In the genomic region with DNA sequence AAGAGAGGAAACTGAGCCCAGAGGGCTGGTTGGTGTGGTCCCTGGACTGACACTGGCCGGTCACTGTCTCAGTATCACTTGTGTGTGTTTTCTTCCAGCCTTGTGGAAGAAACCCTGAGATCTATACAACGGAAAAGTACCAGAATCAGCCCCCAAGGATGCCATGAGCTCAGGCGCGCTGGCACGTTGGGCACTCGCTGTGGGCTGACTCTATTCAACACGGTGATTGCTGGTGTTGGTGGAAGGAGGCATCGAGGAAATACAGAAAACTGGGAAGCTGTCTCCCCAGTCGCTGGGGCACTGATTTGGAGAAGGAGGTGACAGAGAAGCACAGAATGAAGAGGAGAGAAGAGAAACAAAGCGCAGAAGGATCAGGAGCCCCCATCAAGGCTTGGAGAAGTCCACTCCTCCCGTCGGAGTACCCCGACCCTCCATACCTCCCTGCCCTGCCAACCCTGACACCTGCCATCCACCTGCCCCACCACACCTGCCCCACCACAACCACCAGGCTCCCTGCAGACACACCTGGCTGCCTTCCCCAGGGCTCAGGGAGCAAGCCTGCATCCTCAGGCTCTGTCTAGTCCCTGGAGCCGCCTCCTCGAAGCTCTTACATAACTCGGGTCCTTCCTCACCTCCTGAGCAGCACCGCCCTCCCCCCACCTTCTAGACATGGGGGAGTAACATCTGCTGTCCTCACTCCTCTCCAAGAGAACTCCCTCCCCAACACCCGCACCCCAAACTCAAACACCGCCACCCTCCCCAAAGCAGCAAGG, we compare ENCODE assay signal across 22 cellular contexts.
"Had no signal": no experiment of that assay in that cellular context is flagged by ENCODE, and none has a peak within 500 bp of the region (broad histone marks: within the 10 kb centered on the region; RNA-seq: fewer than 3 reads in every experiment).

No MANE protein-coding gene starts in this region.

- H3K27me3 ChIP-seq: adrenal gland, cardiac muscle cell had no signal

- H3K9me3 Mint-ChIP-seq: activated naive CD4-positive, alpha-beta T cell treated with anti-CD3 and anti-CD28 coated beads, Interleukin-2, amount 50 U/mL, for 72 hours; memory B cell; stimulated activated memory B cell treated with anti-CD40 and anti-IgM and Interleukin-4, amounts not matched to agents 10 μg/mL and 1 μg/mL and 100 μg/mL, for 72 hours had no signal

- ATAC-seq: activated naive CD4-positive, alpha-beta T cell treated with anti-CD3 and anti-CD28 coated beads, Interleukin-2, amount 50 U/mL, for 72 hours; heart left ventricle; right cardiac atrium; stimulated activated memory B cell treated with anti-CD40 and anti-IgM and Interleukin-4, amounts not matched to agents 10 μg/mL and 1 μg/mL and 100 μg/mL, for 72 hours; upper lobe of right lung had no signal

- DNase-seq: activated CD4-positive, alpha-beta T cell treated with anti-CD3 and anti-CD28 coated beads for 1 hour; activated CD8-positive, alpha-beta memory T cell treated with anti-CD3 and anti-CD28 coated beads for 24 hours; activated CD8-positive, alpha-beta memory T cell treated with anti-CD3 and anti-CD28 coated beads, Interleukin-2, amount 50 U/mL, for 48 hours; activated effector memory CD4-positive, alpha-beta T cell treated with Interleukin-2 at 50 U/mL for 16 hours; activated T-cell treated with anti-CD3 and anti-CD28 coated beads, Interleukin-2, amount 50 U/mL, for 48 hours; adrenal gland; erythroblast; heart left ventricle; kidney glomerular epithelial cell; right cardiac atrium; stimulated activated CD4-positive, alpha-beta T cell treated with anti-CD3 and anti-CD28 coated beads, Interleukin-4, amount 100 ng/mL, for 24 hours; WERI-Rb-1 had no signal

- H3K36me3 Mint-ChIP-seq: activated naive CD4-positive, alpha-beta T cell treated with anti-CD3 and anti-CD28 coated beads, Interleukin-2, amount 50 U/mL, for 72 hours; memory B cell; stimulated activated memory B cell treated with anti-CD40 and anti-IgM and Interleukin-4, amounts not matched to agents 10 μg/mL and 1 μg/mL and 100 μg/mL, for 72 hours had no signal

- H3K4me3 Mint-ChIP-seq: memory B cell; stimulated activated memory B cell treated with anti-CD40 and anti-IgM and Interleukin-4, amounts not matched to agents 10 μg/mL and 1 μg/mL and 100 μg/mL, for 72 hours had no signal

- H3K4me1 Mint-ChIP-seq: memory B cell; stimulated activated memory B cell treated with anti-CD40 and anti-IgM and Interleukin-4, amounts not matched to agents 10 μg/mL and 1 μg/mL and 100 μg/mL, for 72 hours had no signal

- H3K27ac ChIP-seq: adrenal gland, cardiac muscle cell, coronary artery, heart left ventricle, skin epidermis, thoracic aorta, upper lobe of right lung, WERI-Rb-1 had no signal

- H3K4me3 ChIP-seq: adrenal gland, cardiac muscle cell, coronary artery, heart left ventricle, skin epidermis, upper lobe of right lung had no signal

- H3K27ac Mint-ChIP-seq: activated naive CD4-positive, alpha-beta T cell treated with anti-CD3 and anti-CD28 coated beads, Interleukin-2, amount 50 U/mL, for 72 hours; memory B cell; nephron; progenitor cell of endocrine pancreas; stimulated activated memory B cell treated with anti-CD40 and anti-IgM and Interleukin-4, amounts not matched to agents 10 μg/mL and 1 μg/mL and 100 μg/mL, for 72 hours had no signal
